2 cellular contexts compared by ENCODE assay signal in the genomic region with DNA sequence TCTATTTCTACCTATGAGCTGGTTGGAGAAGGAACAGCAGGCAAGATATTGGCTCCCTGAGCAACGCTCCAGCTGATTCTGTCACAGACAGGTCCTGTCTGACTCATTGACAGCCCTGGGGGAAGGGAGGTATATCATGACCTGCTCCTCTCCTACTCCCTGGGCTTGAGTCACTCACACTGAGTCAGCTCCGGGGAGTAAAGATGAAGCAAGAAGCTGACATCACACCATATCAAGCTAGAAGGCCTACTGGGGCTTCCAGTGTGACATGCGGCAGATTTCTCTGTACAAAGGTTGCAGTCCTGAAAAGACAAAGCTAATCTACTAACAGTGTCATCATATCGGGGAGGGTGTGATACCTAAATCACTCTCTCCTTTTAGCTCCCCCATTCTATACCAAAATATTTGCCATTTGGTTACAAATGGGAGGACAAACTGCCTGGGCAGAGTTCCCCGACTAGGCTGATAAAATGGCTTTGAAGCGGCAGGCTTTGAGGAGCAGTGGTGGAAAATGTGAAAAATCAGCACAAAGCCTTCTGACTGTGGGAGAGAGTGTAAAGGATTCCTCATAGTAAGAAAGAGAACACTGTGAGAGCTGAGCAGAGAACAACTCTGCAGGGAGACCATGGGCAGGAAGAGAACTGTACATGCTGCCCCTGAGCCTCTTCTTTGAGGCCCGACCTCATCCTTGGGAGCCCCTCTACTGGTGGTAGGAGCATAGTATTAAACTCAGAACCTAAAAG.
TF ChIP-seq lines count a peak whose summit lies in the region.

No MANE protein-coding gene starts in this region.

TF ChIP-seq in WTC11, 78 proteins besides CTCF, POLR2A, EP300 and RAD21:
- TF ChIP-seq ZNF281 (CRISPR knock-in tag; IDR thresholded peaks at IDR 0.05) (no peak), GABPB1 (CRISPR knock-in tag; IDR thresholded peaks at IDR 0.05) (peak; percentile 43; the same call in 1 of the 2 replicates)
TF ChIP-seq in WTC11: peak in this region for 1.

TF ChIP-seq in liver, 16 proteins besides CTCF, POLR2A, EP300 and RAD21 (continued from another document):
- TF ChIP-seq ATF3 (IDR thresholded peaks at IDR 0.05) (peak; percentile 84), TAF1 (conservative IDR thresholded peaks at IDR 0.05) (no peak), NR2F2 (IDR thresholded peaks at IDR 0.05) (no peak), GABPA (IDR thresholded peaks at IDR 0.05 in 1 of 2, conservative IDR thresholded peaks at IDR 0.05 in 1 of 2) (peak in 1 of 2 donors; percentile 51), JUND (IDR thresholded peaks at IDR 0.05) (peak; percentile 92 to 99), FOXA1 (IDR thresholded peaks at IDR 0.05) (peak; percentile 34), ZBTB33 (IDR thresholded peaks at IDR 0.05) (no peak), RXRA (IDR thresholded peaks at IDR 0.05) (peak; percentile 77 to 93), FOXA2 (IDR thresholded peaks at IDR 0.05) (no peak)
